Comparison of ENCODE assay signal across 17 cellular contexts in genomic region chr14:69579476-69579875, GRCh38. TPM values are rescaled to one million over a fixed set of nuclear protein-coding genes. Genes with fewer than 3 reads are reported as not detected.
DNase-seq lines count a peak whose midpoint lies in the region; ATAC-seq, FAIRE-seq and TF ChIP-seq lines count a peak whose summit lies in the region.
"Had no signal": no experiment of that assay in that cellular context is flagged by ENCODE, and none has a peak within 500 bp of the region (broad histone marks: within the 10 kb centered on the region; RNA-seq: fewer than 3 reads in every experiment).

No MANE protein-coding gene starts in this region.

- H3K27ac ChIP-seq in breast epithelium: no peak overlapping the region
- no peak overlapping the region; the same call in 1 of the 2 replicates for H3K27ac ChIP-seq in H1 (ENCODE audit: low read depth, low read length)
- H3K27ac ChIP-seq in right lobe of liver: peak overlapping the region in 2 of 3 donors; percentile 38 to 73
- H3K27ac ChIP-seq: 22Rv1, RWPE1 had no signal

- no peak overlapping the region for H2AFZ ChIP-seq in H1 (ENCODE audit: low read length)

- no peak for TF ChIP-seq RAD21 in H1 (IDR thresholded peaks at IDR 0.05 in 1 of 2, conservative IDR thresholded peaks at IDR 0.05 in 1 of 2; ENCODE audit: low read depth in 2 of 2, low read length in 2 of 2)

- no peak overlapping the region for H4K5ac ChIP-seq in H1 (ENCODE audit: insufficient read length, low read depth, low read length)

- H3K56ac ChIP-seq in H1 (replicated peaks; ENCODE audit: insufficient read length, low read depth, low read length): no peak overlapping the region

- H3K4me1 ChIP-seq in breast epithelium (peaks cover 0 to 2% of the 10 kb centered on the region in 2 donors), H1 (replicated peaks in 1 of 4; ENCODE audit: control insufficient read depth in 3 of 4, insufficient read depth in 4 of 4, low read length in 3 of 4) (peaks cover 0 to 4% (median 0%) of the 10 kb centered on the region in 4 experiments; a peak in 1 of 7 replicates), right lobe of liver (peaks cover 0 to 4% (median 0%) of the 10 kb centered on the region in 4 donors)

- H2BK15ac ChIP-seq in H1 (ENCODE audit: low read length): no peak overlapping the region

- H3K4ac ChIP-seq in H1 (replicated peaks; ENCODE audit: insufficient read length, low read depth, low read length): no peak overlapping the region

- DNase-seq in MCF 10A (ENCODE audit: unreplicated experiment) (no peak), breast epithelium (ENCODE audit: low spot score in 2 of 2) (no peak), H1 (ENCODE audit: low read depth in 1 of 2, low spot score in 2 of 2) (no peak), right lobe of liver (no peak), GF-D8 (lab: John Stamatoyannopoulos, UW) (no peak), NCI-H524 (lab: John Stamatoyannopoulos, UW) (no peak)
- no peak for DNase-seq in central memory CD4-positive, alpha-beta T cell
- DNase-seq: NCI-H1048, NCI-H2029 treated with DMSO at 0.1 percent for 48 hours, NCI-H446 treated with DMSO at 0.1 percent for 48 hours had no signal

- ATAC-seq in right lobe of liver: no peak
- ATAC-seq in GM18909 (IDR thresholded peaks at IDR 0.05; ENCODE audit: poor library complexity, unreplicated experiment): no peak

- H2BK120ac ChIP-seq in H1 (replicated peaks; ENCODE audit: low read depth, low read length): no peak overlapping the region

- no peaks in the 10 kb centered on the region for H3K36me3 Mint-ChIP-seq in MCF 10A (ENCODE audit: insufficient read depth, unreplicated experiment)

- H3K18ac ChIP-seq in H1 (ENCODE audit: extremely low read depth, low read length): no peak overlapping the region

- no peak overlapping the region for H2AK5ac ChIP-seq in H1 (ENCODE audit: low read depth, low read length)

- H3K4me3 Mint-ChIP-seq in MCF 10A (ENCODE audit: unreplicated experiment): no peak overlapping the region

- peaks cover 18% of the 10 kb centered on the region for H3K4me1 Mint-ChIP-seq in MCF 10A (ENCODE audit: insufficient read depth, unreplicated experiment)

- H4K8ac ChIP-seq in H1 (ENCODE audit: extremely low read depth, insufficient read depth, low read length): no peak overlapping the region

- TF ChIP-seq EP300 in H1 (IDR thresholded peaks at IDR 0.05; ENCODE audit: borderline replicate concordance in 1 of 2, low read depth in 2 of 2, low read length in 2 of 2): no peak

- H3K27me3 ChIP-seq in breast epithelium (peaks cover 0 to 16% of the 10 kb centered on the region in 2 donors), H1 (replicated peaks in 1 of 4; ENCODE audit: control insufficient read depth in 3 of 4, extremely low read depth in 1 of 4, insufficient read depth in 3 of 4, low read length in 3 of 4) (peaks cover 0 to 2% (median under 1%) of the 10 kb centered on the region in 4 experiments; a peak in 3 of 7 replicates), right lobe of liver (no peaks in the 10 kb centered on the region)

- H2BK5ac ChIP-seq in H1 (ENCODE audit: low read depth, low read length): no peak overlapping the region

- POLR2A ChIA-PET in MCF 10A (lab: Yijun Ruan, JAX): interaction anchor here (0.6 to 2.1 kb wide), 10 partner anchors 16 to 187 kb away, joined by 3 to 12 read pairs (median 3); partner anchors contain the start of genes SRSF5 and SUSD6
- POLR2A ChIA-PET in H1 (lab: Charles Lee; ENCODE audit: partially characterized antibody): interaction anchor here (1.2 kb wide), 1 partner anchor 188 kb away, joined by 3 read pairs; the partner anchor contains the start of gene SRSF5

- H3K4me3 ChIP-seq in breast epithelium (no peak overlapping the region), H1 (ENCODE audit: extremely low read depth in 1 of 4, insufficient read depth in 2 of 4, low read depth in 3 of 4, low read length in 4 of 4) (no peak overlapping the region), right lobe of liver (no peak overlapping the region)

- H3K23me2 ChIP-seq in H1 (ENCODE audit: low read depth, low read length): peaks cover 2% of the 10 kb centered on the region; the same call in 1 of the 2 replicates

- no peak overlapping the region for H3K9ac ChIP-seq in H1 (replicated peaks in 1 of 4; ENCODE audit: extremely low read depth in 1 of 4, low read depth in 3 of 4, low read length in 3 of 4)

- TF ChIP-seq CTCF in MCF 10A (IDR thresholded peaks at IDR 0.05; ENCODE audit: unreplicated experiment) (no peak), breast epithelium (IDR thresholded peaks at IDR 0.05) (no peak), H1 (IDR thresholded peaks at IDR 0.05; ENCODE audit: control extremely low read depth in 1 of 3, insufficient read depth in 1 of 3, low read depth in 1 of 3, low read length in 3 of 3) (no peak), right lobe of liver (IDR thresholded peaks at IDR 0.05) (no peak)

- H4K91ac ChIP-seq in H1 (replicated peaks; ENCODE audit: insufficient read length, low read length): no peak overlapping the region

- no peak for FAIRE-seq in H1 (lab: Jason Lieb, UNC)
- FAIRE-seq: GM18507 had no signal

- no peak overlapping the region for H3K4me2 ChIP-seq in H1 (ENCODE audit: insufficient read depth in 1 of 2, low read depth in 2 of 2, low read length in 2 of 2)

- H3K9me3 ChIP-seq in breast epithelium: no peaks in the 10 kb centered on the region
- H3K9me3 ChIP-seq in H1 (ENCODE audit: insufficient read depth in 2 of 2, low read depth in 1 of 2, low read length in 1 of 2): no peaks in the 10 kb centered on the region
- no peaks in the 10 kb centered on the region for H3K9me3 ChIP-seq in right lobe of liver

- no peaks in the 10 kb centered on the region for H3K9me3 Mint-ChIP-seq in MCF 10A (ENCODE audit: unreplicated experiment)

- H3K36me3 ChIP-seq in breast epithelium (no peaks in the 10 kb centered on the region), H1 (ENCODE audit: control insufficient read depth in 2 of 4, insufficient read depth in 4 of 4, low read length in 3 of 4) (no peaks in the 10 kb centered on the region), right lobe of liver (no peaks in the 10 kb centered on the region)

- H3K27me3 Mint-ChIP-seq in MCF 10A (ENCODE audit: insufficient read depth, unreplicated experiment): peaks cover 23% of the 10 kb centered on the region

- no peak overlapping the region for H3K14ac ChIP-seq in H1 (ENCODE audit: insufficient read length)

- no peaks in the 10 kb centered on the region for H3K79me2 ChIP-seq in H1 (ENCODE audit: control insufficient read depth in 1 of 2, insufficient read depth in 2 of 2, low read length in 2 of 2)

- CTCF ChIA-PET in MCF 10A (lab: Yijun Ruan, JAX) (interaction anchor here (0.6 to 9.4 kb wide), 21 partner anchors 9 to 1315 kb away, joined by 3 to 127 read pairs (median 4); no protein-coding TSS in a partner anchor), H1 (lab: Charles Lee; ENCODE audit: partially characterized antibody) (interaction anchor here (0.6 to 3.1 kb wide), 46 partner anchors 9 to 442 kb away, joined by 3 to 15 read pairs (median 4); no protein-coding TSS in a partner anchor)

- no peak overlapping the region for H2BK20ac ChIP-seq in H1 (ENCODE audit: low read length)

- H3K79me1 ChIP-seq in H1 (ENCODE audit: low read depth, low read length): no peaks in the 10 kb centered on the region

- H3K27ac Mint-ChIP-seq in MCF 10A (ENCODE audit: low read depth, unreplicated experiment): peak overlapping the region; percentile 32

- H4K20me1 ChIP-seq in H1 (replicated peaks in 1 of 2; ENCODE audit: control insufficient read depth in 1 of 2, insufficient read depth in 2 of 2, low read length in 2 of 2): no peaks in the 10 kb centered on the region

- no peak for TF ChIP-seq POLR2A in breast epithelium (IDR thresholded peaks at IDR 0.05)
- TF ChIP-seq POLR2A in H1 (IDR thresholded peaks at IDR 0.05; ENCODE audit: control extremely low read depth in 1 of 2, low read depth in 2 of 2, low read length in 2 of 2): no peak
- no peak for TF ChIP-seq POLR2A in right lobe of liver (IDR thresholded peaks at IDR 0.05)

- no peak overlapping the region for H3K23ac ChIP-seq in H1 (ENCODE audit: insufficient read length)

- WGBS in H1 (ENCODE audit: extremely low coverage in 1 of 2, insufficient coverage in 1 of 2, insufficient read length in 1 of 2, insufficient replicate concordance in 2 of 2, low coverage in 1 of 2, low lambda C conversion rate in 2 of 2, missing lambda C conversion rate in 1 of 2), 2 experiments: 80% methylated on average over 2 of the region's 2 CpGs; no CpG with 5 or more reads in 1 of the 2 experiments
- 72% methylated on average over 2 of the region's 2 CpGs for WGBS in right lobe of liver (ENCODE audit: insufficient coverage, low coverage, low lambda C conversion rate, missing lambda C conversion rate)

- intact Hi-C loops in MCF 10A (cut with micrococcal nuclease) (no loop called here), breast epithelium (cut with DNase I; ENCODE audit: low total_unique reads) (no loop called here), right lobe of liver (cut with DNase I) (no loop called here)

- BruUV-seq in MCF 10A (replicated peaks; lab: Mats Ljungman, UMichigan): no TSS peak

- no peak overlapping the region for H2BK12ac ChIP-seq in H1 (ENCODE audit: low read depth, low read length)

RNA-seq across cellular contexts. Expression of gene CCDC177, which starts 4.8 kb away (rescaled TPM):
- total RNA-seq in MCF 10A (2022) (not detected in 2 replicates), breast epithelium (under 1 TPM in 2 of 3 donors, not detected in 1; 0.29 to 0.33 TPM), right lobe of liver (under 1 TPM in 3 of 6 experiments, not detected in 3; 0.06 to 0.11 (median 0.07) TPM)
- 2.8 and 2.9 TPM in 2 replicates for total RNA-seq in H1 (2021; fragmentation: NEBNext Ultra II Directional; extraction: Animal tissue kit (Norgen Biotek cat#: 25700))
- 0.62 and 1.4 TPM in 2 replicates for polyA plus RNA-seq in H1 (2011; rRNA removed)
- 0.93 TPM for polyA plus RNA-seq in H1 (2011; cell fraction: cytosol; rRNA removed)
- 2.1 TPM for polyA plus RNA-seq in H1 (2011; cell fraction: nucleus; rRNA removed)
- polyA plus RNA-seq in H1 (2012, experiment 1 of 2): 2.0 to 2.3 TPM (median 2.1 TPM) in 4 replicates
- polyA plus RNA-seq in H1 (2012, experiment 2 of 2): 1.7 TPM
- polyA plus RNA-seq in H1 (2013, experiment 1 of 2): 1.4 TPM
- polyA plus RNA-seq in H1 (2013, experiment 2 of 2): 1.2 TPM
- 1.8 and 2.2 TPM in 2 replicates for polyA minus RNA-seq in H1 (2011; rRNA and poly(A)+ RNA removed)
- polyA minus RNA-seq in H1 (2011; cell fraction: cytosol; rRNA and poly(A)+ RNA removed): 1.9 TPM
- polyA minus RNA-seq in H1 (2011; cell fraction: nucleus; rRNA and poly(A)+ RNA removed): 6.2 TPM
- total RNA-seq: Calu3, H4 had no signal
- polyA plus RNA-seq: BJ had no signal

RNA-seq across cellular contexts. Expression of gene SUSD6, which starts 31.9 kb away (rescaled TPM):
- total RNA-seq in MCF 10A (2022) (27.7 and 32.1 TPM in 2 replicates), breast epithelium (10 to 100 TPM; 30.2 to 55.9 (median 55.7) TPM), right lobe of liver (10 to 100 TPM in 5 of 6 experiments, 1 to 10 TPM in 1; 9.6 to 17.4 (median 12.5) TPM)
- total RNA-seq in H1 (2021; fragmentation: NEBNext Ultra II Directional; extraction: Animal tissue kit (Norgen Biotek cat#: 25700)): 3.8 and 5.1 TPM in 2 replicates
- polyA plus RNA-seq in H1 (2011; rRNA removed): 2.9 and 3.0 TPM in 2 replicates
- 2.6 TPM for polyA plus RNA-seq in H1 (2011; cell fraction: cytosol; rRNA removed)
- polyA plus RNA-seq in H1 (2011; cell fraction: nucleus; rRNA removed): 6.3 TPM
- 3.2 to 5.3 TPM (median 4.4 TPM) in 4 replicates for polyA plus RNA-seq in H1 (2012, experiment 1 of 2)
- polyA plus RNA-seq in H1 (2012, experiment 2 of 2): 3.6 TPM
- polyA plus RNA-seq in H1 (2013, experiment 1 of 2): 2.8 TPM
- 3.2 TPM for polyA plus RNA-seq in H1 (2013, experiment 2 of 2)
- polyA minus RNA-seq in H1 (2011; rRNA and poly(A)+ RNA removed): 4.4 and 5.8 TPM in 2 replicates
- polyA minus RNA-seq in H1 (2011; cell fraction: cytosol; rRNA and poly(A)+ RNA removed): 4.8 TPM
- polyA minus RNA-seq in H1 (2011; cell fraction: nucleus; rRNA and poly(A)+ RNA removed): 5.9 TPM

Comparison
In these comparisons a context has a peak if more than half of its experiments do, and no peak if none do; other contexts are left out.
1. H3K27ac ChIP-seq: peak in right lobe of liver (2 of 3); none in breast epithelium (0 of 2) and H1 (single experiment).